In genomic region chr19:7263066-7263465, GRCh38 we compare ENCODE assay signal across 16 cellular contexts.
"Had no signal": no experiment of that assay in that cellular context is flagged by ENCODE, and none has a peak within 500 bp of the region (broad histone marks: within the 10 kb centered on the region; RNA-seq: fewer than 3 reads in every experiment).

No MANE protein-coding gene starts in this region.

- H3K27ac ChIP-seq: coronary artery, hepatocyte, lower lobe of right lung, parathyroid adenoma, upper lobe of right lung had no signal

- H3K27me3 ChIP-seq: hepatocyte, upper lobe of right lung had no signal

- ATAC-seq: activated CD4-positive, alpha-beta T cell treated with anti-CD3 and anti-CD28 coated beads for 36 hours; lower lobe of right lung; naive thymus-derived CD8-positive, alpha-beta T cell; upper lobe of right lung; WTC11 had no signal

- DNase-seq: activated CD4-positive, alpha-beta T cell treated with anti-CD3 and anti-CD28 coated beads for 36 hours; activated CD4-positive, alpha-beta T cell treated with anti-CD3 and anti-CD28 coated beads, Interleukin-2, amount 50 U/mL, for 48 hours; activated gamma-delta T cell treated with Interleukin-2 at 50 U/mL for 16 hours; activated T-cell treated with anti-CD3 and anti-CD28 coated beads for 4 hours; amniotic stem cell; lower lobe of right lung; naive thymus-derived CD8-positive, alpha-beta T cell; stimulated activated CD4-positive, alpha-beta T cell treated with anti-CD3 and anti-CD28 coated beads, Interleukin-12 subunit alpha, Interleukin-12 subunit beta, amount 100 ng/mL, for 4 hours; stimulated activated CD4-positive, alpha-beta T cell treated with anti-CD3 and anti-CD28 coated beads, Interleukin-1b, Interleukin-23, amount 100 ng/mL, for 48 hours; stimulated activated CD8-positive, alpha-beta memory T cell treated with anti-CD3 and anti-CD28 coated beads, Interleukin-4, amount 100 ng/mL, for 48 hours; stimulated activated naive CD4-positive, alpha-beta T cell; upper lobe of right lung had no signal

- H3K4me3 ChIP-seq: coronary artery, hepatocyte, lower lobe of right lung, upper lobe of right lung had no signal

- H3K9ac ChIP-seq: parathyroid adenoma had no signal

- H3K4me1 ChIP-seq: parathyroid adenoma had no signal

- H3K9me3 ChIP-seq: lower lobe of right lung, upper lobe of right lung had no signal
